1 cellular context compared by ENCODE assay signal in the genomic region with DNA sequence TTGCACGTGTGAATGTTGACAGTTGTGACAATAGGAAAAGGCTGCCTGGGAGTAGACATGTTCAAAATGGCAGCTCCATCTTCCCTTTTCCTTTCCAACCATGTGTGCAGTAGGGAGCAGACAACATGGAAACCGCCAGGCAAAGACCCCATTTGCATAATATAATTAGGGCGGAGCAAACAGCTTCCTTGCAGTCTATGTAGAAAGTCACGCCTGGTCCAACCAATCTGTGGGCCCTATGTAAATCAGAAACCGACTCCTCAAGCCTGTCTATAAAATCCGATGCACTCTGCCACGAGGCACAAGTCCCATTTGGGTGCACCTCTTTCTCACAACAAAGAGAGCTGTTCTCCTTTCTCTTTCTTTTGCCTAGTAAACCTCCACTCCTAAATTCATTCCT.
TF ChIP-seq lines count a peak whose summit lies in the region.

No MANE protein-coding gene starts in this region.

TF ChIP-seq in SK-N-SH treated with all-trans-retinoic acid at 6 μM for 48 hours, 23 proteins besides CTCF, POLR2A, EP300 and RAD21 (continued from another document):
- TF ChIP-seq, protein P1, sequence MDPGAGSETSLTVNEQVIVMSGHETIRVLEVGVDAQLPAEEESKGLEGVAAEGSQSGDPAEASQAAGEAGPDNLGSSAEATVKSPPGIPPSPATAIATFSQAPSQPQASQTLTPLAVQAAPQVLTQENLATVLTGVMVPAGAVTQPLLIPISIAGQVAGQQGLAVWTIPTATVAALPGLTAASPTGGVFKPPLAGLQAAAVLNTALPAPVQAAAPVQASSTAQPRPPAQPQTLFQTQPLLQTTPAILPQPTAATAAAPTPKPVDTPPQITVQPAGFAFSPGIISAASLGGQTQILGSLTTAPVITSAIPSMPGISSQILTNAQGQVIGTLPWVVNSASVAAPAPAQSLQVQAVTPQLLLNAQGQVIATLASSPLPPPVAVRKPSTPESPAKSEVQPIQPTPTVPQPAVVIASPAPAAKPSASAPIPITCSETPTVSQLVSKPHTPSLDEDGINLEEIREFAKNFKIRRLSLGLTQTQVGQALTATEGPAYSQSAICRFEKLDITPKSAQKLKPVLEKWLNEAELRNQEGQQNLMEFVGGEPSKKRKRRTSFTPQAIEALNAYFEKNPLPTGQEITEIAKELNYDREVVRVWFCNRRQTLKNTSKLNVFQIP (CRISPR knock-in tag; IDR thresholded peaks at IDR 0.05; ENCODE audit: borderline replicate concordance, low read depth) = no peak
- TF ChIP-seq ISL1 (CRISPR knock-in tag; IDR thresholded peaks at IDR 0.05) (no peak), ZNF565 (CRISPR knock-in tag; conservative IDR thresholded peaks at IDR 0.05; ENCODE audit: low read depth) (no peak), GLIS3 (CRISPR knock-in tag; IDR thresholded peaks at IDR 0.05) (no peak), PPARA (CRISPR knock-in tag; IDR thresholded peaks at IDR 0.05; ENCODE audit: borderline replicate concordance) (no peak)
